ENCODE assay signal across 11 cellular contexts in genomic region chr9:125544988-125545651, GRCh38.
DNase-seq lines count a peak whose midpoint lies in the region; ATAC-seq and TF ChIP-seq lines count a peak whose summit lies in the region.
"Had no signal": no experiment of that assay in that cellular context is flagged by ENCODE, and none has a peak within 500 bp of the region (broad histone marks: within the 10 kb centered on the region; RNA-seq: fewer than 3 reads in every experiment).

No MANE protein-coding gene starts in this region.

- H3K27me3 ChIP-seq in heart right ventricle: no peaks in the 10 kb centered on the region

- peaks cover 0 to 18% (median 0%) of the 10 kb centered on the region in 9 donors for H3K36me3 ChIP-seq in heart right ventricle

- peaks cover 22 to 84% (median 39%) of the 10 kb centered on the region in 9 donors for H3K4me1 ChIP-seq in heart right ventricle

- H3K27ac ChIP-seq in heart right ventricle: peak overlapping the region; percentile 10 to 73 (median 61)
- H3K27ac ChIP-seq: parathyroid adenoma, PC-9 had no signal

- 40 to 46% methylated on average over 13 of the region's 13 CpGs for WGBS in heart right ventricle, 2 donors

- TF ChIP-seq CTCF in astrocyte of the cerebellum (IDR thresholded peaks at IDR 0.05; ENCODE audit: low read depth, low read length, missing control alignments) (no peak), heart right ventricle (IDR thresholded peaks at IDR 0.05) (no peak)

- ATAC-seq in heart right ventricle (peak in 6 of 8 donors; percentile 39 to 72 (median 54)), GM19397 (IDR thresholded peaks at IDR 0.05; ENCODE audit: unreplicated experiment) (no peak), HG03520 (IDR thresholded peaks at IDR 0.05; ENCODE audit: unreplicated experiment) (no peak)
- ATAC-seq: activated CD4-positive, CD25-positive, alpha-beta regulatory T cell treated with anti-CD3 and anti-CD28 coated beads, Interleukin-2, amount 50 U/mL, for 24 hours had no signal

- DNase-seq in GM03348 (ENCODE audit: low spot score) (peak; percentile 63), astrocyte of the cerebellum (ENCODE audit: low read depth) (peak; percentile 91), heart right ventricle (no peak), skeletal muscle cell (ENCODE audit: low read depth) (peak; percentile 59), DMS114 treated with DMSO at 0.1 percent for 48 hours (lab: John Stamatoyannopoulos, UW; ENCODE audit: unreplicated experiment) (no peak)
- no peak for DNase-seq in stimulated activated CD4-positive, alpha-beta T cell treated with anti-CD3 and anti-CD28 coated beads, Interleukin-4, amount 100 ng/mL, for 24 hours
- DNase-seq: PC-9 had no signal

- H3K4me3 ChIP-seq in astrocyte of the cerebellum (ENCODE audit: low read depth, low read length) (no peak overlapping the region), heart right ventricle (no peak overlapping the region), skeletal muscle cell (ENCODE audit: low read depth, low read length) (no peak overlapping the region)
- H3K4me3 ChIP-seq: PC-9 had no signal

- H3K9me3 ChIP-seq in heart right ventricle: no peaks in the 10 kb centered on the region

- in situ Hi-C loops in astrocyte of the cerebellum (cut with HindIII; ENCODE audit: low sequenced_read_pairs): no loop called here

- intact Hi-C loops in heart right ventricle (cut with DNase I): loop anchor here in 1 of 10 donors (5.0 kb wide), 1 partner anchor 73 kb away; no protein-coding TSS in a partner anchor

Comparison
In these comparisons a context has a peak if more than half of its experiments do, and no peak if none do; other contexts are left out.
1. DNase-seq: peak in GM03348 (single experiment), astrocyte of the cerebellum (single experiment) and skeletal muscle cell (single experiment); none in heart right ventricle (0 of 2), DMS114 treated with DMSO at 0.1 percent for 48 hours (single experiment) and stimulated activated CD4-positive, alpha-beta T cell treated with anti-CD3 and anti-CD28 coated beads, Interleukin-4, amount 100 ng/mL, for 24 hours (single experiment).
2. ATAC-seq: peak in heart right ventricle (6 of 8); none in GM19397 (single experiment) and HG03520 (single experiment).